Comparison of ENCODE assay signal across 32 cellular contexts in genomic region chr11:133824593-133824992, GRCh38. TPM values are rescaled to one million over a fixed set of nuclear protein-coding genes. Genes with fewer than 3 reads are reported as not detected.
"Had no signal": no experiment of that assay in that cellular context is flagged by ENCODE, and none has a peak within 500 bp of the region (broad histone marks: within the 10 kb centered on the region; RNA-seq: fewer than 3 reads in every experiment).

No MANE protein-coding gene starts in this region.

- H3K27ac ChIP-seq: brain microvascular endothelial cell, dorsolateral prefrontal cortex, esophagus muscularis mucosa, foreskin keratinocyte, gastrocnemius medialis had no signal

- H3K36me3 Mint-ChIP-seq: activated CD4-positive, alpha-beta memory T cell treated with anti-CD3 and anti-CD28 coated beads for 36 hours; activated naive CD8-positive, alpha-beta T cell had no signal

- H3K9me3 ChIP-seq: esophagus muscularis mucosa, gastrocnemius medialis had no signal

- H3K9me3 Mint-ChIP-seq: activated CD4-positive, alpha-beta memory T cell treated with anti-CD3 and anti-CD28 coated beads for 36 hours; activated CD4-positive, alpha-beta T cell treated with anti-CD3 and anti-CD28 coated beads, Interleukin-2, amount 10 ng/mL, durations not matched to agents 24 days and 14 days; activated T-cell treated with anti-CD3 and anti-CD28 coated beads, Interleukin-2, amount 50 U/mL, for 4 hours; activated T-helper 17 cell treated with anti-CD3 and anti-CD28 coated beads, Interleukin-2, amount 50 U/mL, for 72 hours; dendritic cell treated with granulocyte-macrophage colony-stimulating factor and Interleukin-4, amounts not matched to agents 40 ng/mL and 50 ng/mL, for 4 days; effector memory CD8-positive, alpha-beta T cell had no signal

- H3K4me3 ChIP-seq: dorsolateral prefrontal cortex, esophagus muscularis mucosa, gastrocnemius medialis had no signal

- H3K4me1 ChIP-seq: esophagus muscularis mucosa, foreskin keratinocyte, gastrocnemius medialis had no signal

- H3K4me1 Mint-ChIP-seq: activated CD4-positive, alpha-beta T cell treated with anti-CD3 and anti-CD28 coated beads for 36 hours; activated CD4-positive, alpha-beta T cell treated with anti-CD3 and anti-CD28 coated beads, Interleukin-2, amount 10 ng/mL, durations not matched to agents 24 days and 14 days; activated T-helper 17 cell treated with anti-CD3 and anti-CD28 coated beads, Interleukin-2, amount 50 U/mL, for 72 hours had no signal

- DNase-seq: activated CD4-positive, alpha-beta memory T cell treated with anti-CD3 and anti-CD28 coated beads for 36 hours; activated CD4-positive, alpha-beta T cell treated with anti-CD3 and anti-CD28 coated beads for 36 hours; activated CD4-positive, alpha-beta T cell treated with anti-CD3 and anti-CD28 coated beads, Interleukin-2, amount 10 ng/mL, durations not matched to agents 24 days and 14 days; activated CD4-positive, CD25-positive, alpha-beta regulatory T cell; activated CD4-positive, CD25-positive, alpha-beta regulatory T cell treated with anti-CD3 and anti-CD28 coated beads, Interleukin-2, amount 50 U/mL, for 72 hours; activated CD8-positive, alpha-beta T cell treated with anti-CD3 and anti-CD28 coated beads, Interleukin-2, amount 10 ng/mL, durations not matched to agents 7 days and 5 days; activated effector memory CD4-positive, alpha-beta T cell treated with Interleukin-2 at 50 U/mL for 16 hours; activated gamma-delta T cell treated with Interleukin-2 at 50 U/mL for 16 hours; activated naive CD4-positive, alpha-beta T cell treated with anti-CD3 and anti-CD28 coated beads, Interleukin-2, amount 50 U/mL, for 16 hours; activated naive CD4-positive, alpha-beta T cell treated with Interleukin-2 at 50 U/mL for 16 hours; activated T-cell treated with anti-CD3 and anti-CD28 coated beads, Interleukin-2, amount 50 U/mL, for 4 hours; amniotic stem cell; anterior cingulate cortex; brain microvascular endothelial cell; caudate nucleus; dorsolateral prefrontal cortex; effector CD4-positive, alpha-beta T cell; effector memory CD8-positive, alpha-beta T cell; erythroblast; foreskin keratinocyte; gastrocnemius medialis; glutamatergic neuron; T-helper 2 cell had no signal

- ATAC-seq: activated CD4-positive, alpha-beta T cell treated with anti-CD3 and anti-CD28 coated beads for 36 hours; activated CD8-positive, alpha-beta T cell treated with anti-CD3 and anti-CD28 coated beads, Interleukin-2, amount 10 ng/mL, durations not matched to agents 7 days and 5 days; activated T-cell treated with anti-CD3 and anti-CD28 coated beads, Interleukin-2, amount 50 U/mL, for 4 hours; activated T-helper 17 cell treated with anti-CD3 and anti-CD28 coated beads, Interleukin-2, amount 50 U/mL, for 72 hours; effector memory CD8-positive, alpha-beta T cell; foreskin keratinocyte; gastrocnemius medialis had no signal

- H3K27me3 ChIP-seq: brain microvascular endothelial cell, foreskin keratinocyte had no signal

- H3K27me3 Mint-ChIP-seq: activated CD4-positive, alpha-beta T cell treated with anti-CD3 and anti-CD28 coated beads, Interleukin-2, amount 10 ng/mL, durations not matched to agents 24 days and 14 days; dendritic cell treated with granulocyte-macrophage colony-stimulating factor and Interleukin-4, amounts not matched to agents 40 ng/mL and 50 ng/mL, for 4 days had no signal

- H3K27ac Mint-ChIP-seq: activated CD4-positive, alpha-beta memory T cell treated with anti-CD3 and anti-CD28 coated beads for 36 hours; activated CD4-positive, alpha-beta T cell treated with anti-CD3 and anti-CD28 coated beads for 36 hours; activated CD4-positive, alpha-beta T cell treated with anti-CD3 and anti-CD28 coated beads, Interleukin-2, amount 10 ng/mL, durations not matched to agents 24 days and 14 days; activated CD8-positive, alpha-beta T cell treated with anti-CD3 and anti-CD28 coated beads, Interleukin-2, amount 10 ng/mL, durations not matched to agents 7 days and 5 days; activated naive CD8-positive, alpha-beta T cell; activated T-helper 17 cell treated with anti-CD3 and anti-CD28 coated beads, Interleukin-2, amount 50 U/mL, for 72 hours; dendritic cell treated with granulocyte-macrophage colony-stimulating factor and Interleukin-4, amounts not matched to agents 40 ng/mL and 50 ng/mL, for 4 days; effector memory CD8-positive, alpha-beta T cell had no signal

- H3K36me3 ChIP-seq: brain microvascular endothelial cell, esophagus muscularis mucosa, gastrocnemius medialis had no signal

- H3K4me3 Mint-ChIP-seq: activated CD4-positive, alpha-beta memory T cell treated with anti-CD3 and anti-CD28 coated beads for 36 hours; activated CD4-positive, alpha-beta T cell treated with anti-CD3 and anti-CD28 coated beads for 36 hours; activated CD4-positive, alpha-beta T cell treated with anti-CD3 and anti-CD28 coated beads, Interleukin-2, amount 10 ng/mL, durations not matched to agents 24 days and 14 days; activated CD8-positive, alpha-beta T cell treated with anti-CD3 and anti-CD28 coated beads, Interleukin-2, amount 10 ng/mL, durations not matched to agents 7 days and 5 days; activated naive CD8-positive, alpha-beta T cell; activated T-cell treated with anti-CD3 and anti-CD28 coated beads, Interleukin-2, amount 50 U/mL, for 4 hours; activated T-helper 17 cell treated with anti-CD3 and anti-CD28 coated beads, Interleukin-2, amount 50 U/mL, for 72 hours; dendritic cell treated with granulocyte-macrophage colony-stimulating factor and Interleukin-4, amounts not matched to agents 40 ng/mL and 50 ng/mL, for 4 days; effector memory CD8-positive, alpha-beta T cell had no signal

RNA-seq across cellular contexts. Expression of gene SPATA19, which starts 20.7 kb away (rescaled TPM):
- total RNA-seq: activated CD4-positive, alpha-beta memory T cell treated with anti-CD3 and anti-CD28 coated beads for 36 hours; activated CD4-positive, alpha-beta T cell treated with anti-CD3 and anti-CD28 coated beads for 36 hours; activated CD4-positive, alpha-beta T cell treated with anti-CD3 and anti-CD28 coated beads, Interleukin-2, amount 10 ng/mL, durations not matched to agents 24 days and 14 days; activated CD8-positive, alpha-beta T cell treated with anti-CD3 and anti-CD28 coated beads, Interleukin-2, amount 10 ng/mL, durations not matched to agents 7 days and 5 days; activated T-cell treated with anti-CD3 and anti-CD28 coated beads, Interleukin-2, amount 50 U/mL, for 4 hours; activated T-helper 17 cell treated with anti-CD3 and anti-CD28 coated beads, Interleukin-2, amount 50 U/mL, for 72 hours; astrocyte; bronchial epithelial cell; chondrocyte; esophagus muscularis mucosa; foreskin keratinocyte; gastrocnemius medialis; T-helper 1 cell treated with Interleukin-12 subunit alpha and Interleukin-12 subunit beta and Interleukin-4 antibody, amounts not matched to agents 30 ng/mL and 1 ng/mL, for 36 hours had no signal
- polyA plus RNA-seq: adipose tissue, foreskin keratinocyte had no signal
